16 cellular contexts compared by ENCODE assay signal in genomic region chr17:31825961-31826691, GRCh38. TPM values are rescaled to one million over a fixed set of nuclear protein-coding genes. Genes with fewer than 3 reads are reported as not detected.
A peak's percentile ranks its signal among the peaks of the same experiment; 100 is the strongest.
DNase-seq lines count a peak whose midpoint lies in the region; ATAC-seq, FAIRE-seq and TF ChIP-seq lines count a peak whose summit lies in the region.
"Had no signal": no experiment of that assay in that cellular context is flagged by ENCODE, and none has a peak within 500 bp of the region (broad histone marks: within the 10 kb centered on the region; RNA-seq: fewer than 3 reads in every experiment).

No MANE protein-coding gene starts in this region.

- peak; percentile 14 for DNase-seq in COLO668 (lab: John Stamatoyannopoulos, UW; ENCODE audit: unreplicated experiment)
- peak; percentile 11 for DNase-seq in MV-4-11 (lab: John Stamatoyannopoulos, UW)
- DNase-seq in breast epithelium (ENCODE audit: low spot score in 2 of 2), result peak in 1 of 2 donors; percentile 42
- no peak for DNase-seq in HepG2 (ENCODE audit: low spot score)
- DNase-seq in stimulated activated CD4-positive, alpha-beta T cell treated with anti-CD3 and anti-CD28 coated beads, Interleukin-4, amount 100 ng/mL, for 1 hour, result no peak
- no peak for DNase-seq in Caco-2
- DNase-seq in mesenchymal stem cell, result no peak
- DNase-seq: activated CD4-positive, alpha-beta memory T cell treated with anti-CD3 and anti-CD28 coated beads for 36 hours; activated gamma-delta T cell treated with Interleukin-2 at 50 U/mL for 16 hours; brain microvascular endothelial cell; GF-D8; HCEC 1CT; NCI-H2081 had no signal

- no peaks in the 10 kb centered on the region for H3K79me1 ChIP-seq in mesenchymal stem cell (replicated peaks; ENCODE audit: low read length, poor library complexity, severe bottlenecking)

- CTCF ChIA-PET in HepG2 (lab: Yijun Ruan, JAX; ENCODE audit: low intra/inter-chr PET ratio, low total read pairs) (no interaction called here), Caco-2 (lab: Charles Lee) (no interaction called here)

- no peak overlapping the region for H2BK5ac ChIP-seq in mesenchymal stem cell (ENCODE audit: low read depth, low read length, poor library complexity, severe bottlenecking)

- TF ChIP-seq POLR2A in breast epithelium (IDR thresholded peaks at IDR 0.05), result no peak
- TF ChIP-seq POLR2A in HepG2 (IDR thresholded peaks at IDR 0.05; ENCODE audit: insufficient read depth in 1 of 2, low read depth in 2 of 2, low read length in 2 of 2), result no peak

- H3K4me3 ChIP-seq in breast epithelium (no peak overlapping the region), HepG2 (replicated peaks in 1 of 3; ENCODE audit: insufficient read depth in 1 of 3, low read depth in 2 of 3, low read length in 3 of 3) (peak overlapping the region in 1 of 3 experiments; percentile 45; a peak in 3 of 6 replicates), Caco-2 (ENCODE audit: low read depth, low read length) (no peak overlapping the region), mesenchymal stem cell (ENCODE audit: insufficient read depth in 1 of 2, low read depth in 1 of 2, low read length in 2 of 2) (no peak overlapping the region)
- H3K4me3 ChIP-seq: esophagus muscularis mucosa, PC-9 had no signal

- no peak overlapping the region for H3K4me3 Mint-ChIP-seq in Caco-2 (ENCODE audit: unreplicated experiment)
- H3K4me3 Mint-ChIP-seq: activated CD4-positive, alpha-beta memory T cell treated with anti-CD3 and anti-CD28 coated beads for 36 hours had no signal

- no peaks in the 10 kb centered on the region for H3K79me2 ChIP-seq in HepG2 (ENCODE audit: insufficient read depth, low read length)

- ATAC-seq in HepG2 (peak; percentile 81), HG03354 (IDR thresholded peaks at IDR 0.05; ENCODE audit: poor library complexity, severe bottlenecking, unreplicated experiment) (no peak)

- POLR2A ChIA-PET in HepG2 (lab: Yijun Ruan, JAX), result interaction anchor here (0.7 to 1.1 kb wide), 2 partner anchors 23 to 28 kb away, joined by 3 read pairs; no protein-coding TSS in a partner anchor
- POLR2A ChIA-PET in Caco-2 (lab: Charles Lee), result no interaction called here

- H2AFZ ChIP-seq in HepG2 (ENCODE audit: low read length), result peak overlapping the region; percentile 95
- no peak overlapping the region for H2AFZ ChIP-seq in mesenchymal stem cell (ENCODE audit: low read depth, low read length)
- H2AFZ ChIP-seq: PC-9 had no signal

- H3K4me2 ChIP-seq in HepG2 (ENCODE audit: low read depth, low read length), result peak overlapping the region; percentile 65
- H3K4me2 ChIP-seq in mesenchymal stem cell (ENCODE audit: low read length, poor library complexity, severe bottlenecking), result no peak overlapping the region
- H3K4me2 ChIP-seq: PC-9 had no signal

- intact Hi-C loops in breast epithelium (cut with DNase I; ENCODE audit: low total_unique reads), result no loop called here
- intact Hi-C loops in HepG2 (cut with micrococcal nuclease; ENCODE audit: unreplicated experiment), result no loop called here
- intact Hi-C loops in Caco-2 (cut with micrococcal nuclease; ENCODE audit: unreplicated experiment), result no loop called here

- H3K9ac ChIP-seq in HepG2 (ENCODE audit: insufficient read depth, low read depth, low read length) (peak overlapping the region; percentile 41; the same call in 1 of the 2 replicates), mesenchymal stem cell (ENCODE audit: low read length) (no peak overlapping the region)

- no peak overlapping the region for H2AK5ac ChIP-seq in mesenchymal stem cell (ENCODE audit: low read length, severe bottlenecking)

- BruUV-seq in HepG2 (replicated peaks; lab: Mats Ljungman, UMichigan), result no TSS peak
- BruUV-seq in Caco-2 (replicated peaks; lab: Mats Ljungman, UMichigan), result no TSS peak

- no peak overlapping the region for H4K91ac ChIP-seq in mesenchymal stem cell (ENCODE audit: low read length)

- no peak overlapping the region for H2BK120ac ChIP-seq in mesenchymal stem cell (ENCODE audit: low read depth, low read length)

- no peaks in the 10 kb centered on the region for H3K27me3 ChIP-seq in breast epithelium
- H3K27me3 ChIP-seq in HepG2 (ENCODE audit: control insufficient read depth in 1 of 2, insufficient read depth in 2 of 2, low read length in 2 of 2), result 0 out of 5 replicates have a peak, but pooled peaks cover 1 to 5% of the 10 kb centered on the region in 2 experiments
- H3K27me3 ChIP-seq in Caco-2 (replicated peaks; ENCODE audit: control insufficient read depth, insufficient read depth, low read length), result no peaks in the 10 kb centered on the region
- no peaks in the 10 kb centered on the region for H3K27me3 ChIP-seq in mesenchymal stem cell (ENCODE audit: control insufficient read depth in 1 of 2, insufficient read depth in 1 of 2, low read length in 2 of 2)
- H3K27me3 ChIP-seq: brain microvascular endothelial cell, esophagus muscularis mucosa had no signal

- no peaks in the 10 kb centered on the region for H3K36me3 ChIP-seq in breast epithelium
- no peaks in the 10 kb centered on the region for H3K36me3 ChIP-seq in HepG2 (replicated peaks in 1 of 2; ENCODE audit: control insufficient read depth in 1 of 2, insufficient read depth in 2 of 2, low read length in 2 of 2)
- H3K36me3 ChIP-seq in Caco-2 (ENCODE audit: control insufficient read depth, insufficient read depth, low read length), result no peaks in the 10 kb centered on the region
- no peaks in the 10 kb centered on the region for H3K36me3 ChIP-seq in mesenchymal stem cell (ENCODE audit: control insufficient read depth in 1 of 2, insufficient read depth in 2 of 2, low read depth in 1 of 2, low read length in 2 of 2)
- H3K36me3 ChIP-seq: brain microvascular endothelial cell, esophagus muscularis mucosa had no signal

- TF ChIP-seq CTCF in breast epithelium (IDR thresholded peaks at IDR 0.05) (no peak), HepG2 (CRISPR knock-in tag; IDR thresholded peaks at IDR 0.05) (no peak), Caco-2 (IDR thresholded peaks at IDR 0.05; ENCODE audit: insufficient read depth in 1 of 2, low read depth in 1 of 2, low read length in 1 of 2, severe bottlenecking in 1 of 2, unreplicated experiment in 1 of 2) (no peak)

- H3K9me3 ChIP-seq in breast epithelium (no peaks in the 10 kb centered on the region), HepG2 (ENCODE audit: low read length) (no peaks in the 10 kb centered on the region), Caco-2 (no peaks in the 10 kb centered on the region; the same call in 1 of the 2 replicates), mesenchymal stem cell (ENCODE audit: control insufficient read depth, low read length) (no peaks in the 10 kb centered on the region)
- H3K9me3 ChIP-seq: esophagus muscularis mucosa had no signal

- no peaks in the 10 kb centered on the region for H3K36me3 Mint-ChIP-seq in Caco-2 (ENCODE audit: insufficient read depth, unreplicated experiment)
- H3K36me3 Mint-ChIP-seq: activated CD4-positive, alpha-beta memory T cell treated with anti-CD3 and anti-CD28 coated beads for 36 hours had no signal

- no peaks in the 10 kb centered on the region for H3K27me3 Mint-ChIP-seq in Caco-2 (ENCODE audit: insufficient read depth, unreplicated experiment)
- H3K27me3 Mint-ChIP-seq: activated CD4-positive, alpha-beta memory T cell treated with anti-CD3 and anti-CD28 coated beads for 36 hours had no signal

- no peak overlapping the region for H2BK15ac ChIP-seq in mesenchymal stem cell (ENCODE audit: low read depth, poor library complexity, severe bottlenecking)

- no peaks in the 10 kb centered on the region for H4K20me1 ChIP-seq in HepG2 (ENCODE audit: insufficient read depth, low read length)

- FAIRE-seq in HepG2 (lab: Jason Lieb, UNC), result no peak

- no peak overlapping the region for H3K14ac ChIP-seq in mesenchymal stem cell (ENCODE audit: low read length in 2 of 2)

- no peak for TF ChIP-seq RAD21 in HepG2 (CRISPR knock-in tag; IDR thresholded peaks at IDR 0.05)

- no peak overlapping the region for H3K4ac ChIP-seq in mesenchymal stem cell (ENCODE audit: low read depth in 1 of 2, low read length in 2 of 2)

- H4K8ac ChIP-seq in mesenchymal stem cell (ENCODE audit: low read length), result no peak overlapping the region

- no peaks in the 10 kb centered on the region for H3K4me1 Mint-ChIP-seq in Caco-2 (ENCODE audit: low read depth, unreplicated experiment)

- no peak overlapping the region for H2BK12ac ChIP-seq in mesenchymal stem cell (ENCODE audit: low read length in 2 of 2)

- H3K18ac ChIP-seq in mesenchymal stem cell (ENCODE audit: low read depth in 1 of 2, low read length in 2 of 2), result no peak overlapping the region

- 32% methylated on average over 11 of the region's 14 CpGs for WGBS in HepG2 (ENCODE audit: low lambda C conversion rate)
- 95% methylated on average over 12 of the region's 14 CpGs for WGBS in mesenchymal stem cell

- TF ChIP-seq EP300 in HepG2 (IDR thresholded peaks at IDR 0.05; ENCODE audit: low read depth in 2 of 2, low read length in 2 of 2), result no peak
- TF ChIP-seq EP300 in HepG2 (CRISPR knock-in tag; IDR thresholded peaks at IDR 0.05; ENCODE audit: borderline replicate concordance), result no peak

- no peaks in the 10 kb centered on the region for H3K9me3 Mint-ChIP-seq in Caco-2 (ENCODE audit: unreplicated experiment)
- H3K9me3 Mint-ChIP-seq: activated CD4-positive, alpha-beta memory T cell treated with anti-CD3 and anti-CD28 coated beads for 36 hours had no signal

- no peaks in the 10 kb centered on the region for H3K4me1 ChIP-seq in breast epithelium
- peaks cover 22% of the 10 kb centered on the region for H3K4me1 ChIP-seq in HepG2 (ENCODE audit: insufficient read depth, low read length)
- H3K4me1 ChIP-seq in Caco-2, result no peaks in the 10 kb centered on the region
- no peaks in the 10 kb centered on the region for H3K4me1 ChIP-seq in mesenchymal stem cell (ENCODE audit: control insufficient read depth, insufficient read depth, low read depth, low read length)

- in situ Hi-C loops in HepG2 (cut with HindIII; ENCODE audit: extremely low pct_ligation_motif_present, low pct_unique_long_range_greater_than_20kb), result no loop called here

- H3K27ac Mint-ChIP-seq in Caco-2 (ENCODE audit: unreplicated experiment), result no peak overlapping the region
- H3K27ac Mint-ChIP-seq: activated CD4-positive, alpha-beta memory T cell treated with anti-CD3 and anti-CD28 coated beads for 36 hours had no signal

- no peak overlapping the region for H3K23ac ChIP-seq in mesenchymal stem cell (ENCODE audit: low read length in 2 of 2)

- H3K27ac ChIP-seq in breast epithelium (peak overlapping the region; percentile 43 to 48), HepG2 (ENCODE audit: extremely low read length, insufficient read depth, low read length) (no peak overlapping the region), mesenchymal stem cell (ENCODE audit: low read length, poor library complexity, severe bottlenecking) (no peak overlapping the region)
- H3K27ac ChIP-seq: brain microvascular endothelial cell, esophagus muscularis mucosa, PC-9 had no signal

RNA-seq across cellular contexts. Expression of gene COPRS, which starts 32.9 kb away (rescaled TPM):
- total RNA-seq in breast epithelium (10 to 100 TPM; 63.4 to 98.0 (median 70.8) TPM), HepG2 (2016; rRNA removed; fragmentation: Illumina TruSeq; extraction: Trizol) (93.8 and 98.3 TPM in 2 replicates), Caco-2 (2022) (56.7 and 62.2 TPM in 2 replicates)
- total RNA-seq in HepG2 (2016; cell fraction: cytosol; rRNA removed; fragmentation: Illumina TruSeq; extraction: Trizol; ENCODE audit: low read depth), result 118 and 126 TPM in 2 replicates
- 95.1 and 104 TPM in 2 replicates for total RNA-seq in HepG2 (2016; cell fraction: insoluble cytoplasmic fraction; rRNA removed; fragmentation: Illumina TruSeq; extraction: Trizol)
- total RNA-seq in HepG2 (2016; cell fraction: membrane; rRNA removed; fragmentation: Illumina TruSeq; extraction: Trizol), result 137 and 150 TPM in 2 replicates
- total RNA-seq in HepG2 (2016; cell fraction: nucleus; rRNA removed; fragmentation: Illumina TruSeq; extraction: Trizol), result 31.9 and 32.6 TPM in 2 replicates
- 19.5 and 22.7 TPM in 2 replicates for polyA plus RNA-seq in HepG2 (2011; rRNA removed)
- polyA plus RNA-seq in HepG2 (2011; cell fraction: cytosol; rRNA removed), result 26.8 and 28.8 TPM in 2 replicates
- polyA plus RNA-seq in HepG2 (2011; cell fraction: nucleus; rRNA removed), result 7.9 and 9.7 TPM in 2 replicates
- polyA plus RNA-seq in HepG2 (2012), result 30.5 and 39.3 TPM in 2 replicates
- polyA plus RNA-seq in HepG2 (2016; cell fraction: cytosol; fragmentation: Illumina TruSeq; extraction: Trizol; ENCODE audit: low read depth), result 114 and 127 TPM in 2 replicates
- polyA plus RNA-seq in HepG2 (2016; cell fraction: insoluble cytoplasmic fraction; fragmentation: Illumina TruSeq; extraction: Trizol; ENCODE audit: low read depth), result 98.1 and 98.9 TPM in 2 replicates
- 120 and 125 TPM in 2 replicates for polyA plus RNA-seq in HepG2 (2016; cell fraction: membrane; fragmentation: Illumina TruSeq; extraction: Trizol; ENCODE audit: low read depth)
- 56.8 and 64.5 TPM in 2 replicates for polyA plus RNA-seq in HepG2 (2016; cell fraction: nucleus; fragmentation: Illumina TruSeq; extraction: Trizol; ENCODE audit: insufficient read depth, low read depth)
- polyA minus RNA-seq in HepG2 (2011; rRNA and poly(A)+ RNA removed; ENCODE audit: low replicate concordance), result 14.1 and 34.1 TPM in 2 replicates
- 10.8 and 11.9 TPM in 2 replicates for polyA minus RNA-seq in HepG2 (2011; cell fraction: cytosol; rRNA and poly(A)+ RNA removed)
- 4.9 and 5.5 TPM in 2 replicates for polyA minus RNA-seq in HepG2 (2011; cell fraction: nucleus; rRNA and poly(A)+ RNA removed)
- 51.7 TPM for polyA plus RNA-seq in mesenchymal stem cell (2013, experiment 1 of 2)
- polyA plus RNA-seq in mesenchymal stem cell (2013, experiment 2 of 2), result 50.7 TPM

Comparison
In these comparisons a context has a peak if more than half of its experiments do, and no peak if none do; other contexts are left out.
1. DNase-seq: peak in COLO668 (single experiment) and MV-4-11 (single experiment); none in HepG2 (single experiment), stimulated activated CD4-positive, alpha-beta T cell treated with anti-CD3 and anti-CD28 coated beads, Interleukin-4, amount 100 ng/mL, for 1 hour (single experiment), Caco-2 (0 of 2) and mesenchymal stem cell (single experiment).
2. H3K27ac ChIP-seq: peak in breast epithelium (2 of 2); none in HepG2 (single experiment) and mesenchymal stem cell (single experiment).